8 cellular contexts compared by ENCODE assay signal in genomic region chr10:38365917-38366316, GRCh38.
DNase-seq lines count a peak whose midpoint lies in the region; ATAC-seq and TF ChIP-seq lines count a peak whose summit lies in the region.
"Not testable (repeated sequence)": the region's sequence is repeated elsewhere in the genome, so short reads cannot be mapped to it uniquely, and the experiment has no call there.

No MANE protein-coding gene starts in this region.

- not testable (repeated sequence) for H4K20me1 ChIP-seq in mammary epithelial cell (ENCODE audit: insufficient read depth, low read length); osteoblast (ENCODE audit: insufficient read depth, low read length)

- H3K27me3 ChIP-seq in SJCRH30; mammary epithelial cell (ENCODE audit: insufficient read depth, low read length); heart left ventricle; osteoblast (ENCODE audit: insufficient read depth, low read length): not testable (repeated sequence)

- H3K9me3 ChIP-seq in SJCRH30 (replicated peaks); mammary epithelial cell (replicated peaks; ENCODE audit: insufficient read depth, low read length); heart left ventricle; osteoblast (ENCODE audit: low read depth, low read length): not testable (repeated sequence)

- not testable (repeated sequence) for H3K36me3 ChIP-seq in SJCRH30; osteoblast (ENCODE audit: insufficient read depth, low read length)
- H3K36me3 ChIP-seq in mammary epithelial cell (ENCODE audit: insufficient read depth, low read length) (peaks cover 12% of the 10 kb centered on the region), heart left ventricle (peaks cover 0 to 78% (median 24%) of the 10 kb centered on the region in 9 donors)

- ATAC-seq in heart left ventricle: peak in 3 of 4 donors; percentile 69 to 74 (median 70)

- not testable (repeated sequence) for DNase-seq in AG09319 (ENCODE audit: extremely low read depth, low read depth); GM12864 (ENCODE audit: low read depth); osteoblast (ENCODE audit: insufficient read length, low spot score, missing footprints)
- DNase-seq in HFF-Myc (ENCODE audit: extremely low read depth, low read depth) (peak; percentile 0), NAMALWA (ENCODE audit: low spot score) (peak; percentile 44), SJCRH30 (peak; percentile 13 to 48), mammary epithelial cell (peak; percentile 10), heart left ventricle (peak in 1 of 5 donors; percentile 21)

- intact Hi-C loops in mammary epithelial cell (cut with micrococcal nuclease): not testable (repeated sequence)
- intact Hi-C loops in heart left ventricle (cut with DNase I): loop anchor here in 4 of 10 donors (10.0 kb wide), 1 partner anchor 391 kb away; the partner anchor contains the start of gene ZNF25 (in 4 of the 4)

- H3K4me3 ChIP-seq in GM12864 (ENCODE audit: low read depth, low read length); HFF-Myc (replicated peaks; ENCODE audit: low read depth, low read length); SJCRH30; mammary epithelial cell (replicated peaks in 1 of 3; ENCODE audit: insufficient read depth in 1 of 3, low read depth in 2 of 3, low read length in 3 of 3); heart left ventricle; osteoblast (ENCODE audit: insufficient read depth, low read length): not testable (repeated sequence)

- CTCF ChIA-PET in mammary epithelial cell (lab: Charles Lee; ENCODE audit: low non-redundant PET): interaction anchor here (0.6 to 1.1 kb wide), 3 partner anchors 387 to 829 kb away, joined by 3 to 15 read pairs (median 5); no protein-coding TSS in a partner anchor

- peaks cover 29% of the 10 kb centered on the region for H3K79me2 ChIP-seq in mammary epithelial cell (ENCODE audit: insufficient read depth, low read length)
- not testable (repeated sequence) for H3K79me2 ChIP-seq in osteoblast (ENCODE audit: insufficient read depth, low read length)

- H3K27ac ChIP-seq in SJCRH30; mammary epithelial cell (ENCODE audit: insufficient read depth, low read depth, low read length); heart left ventricle; osteoblast (ENCODE audit: low read depth, low read length): not testable (repeated sequence)

- not testable (repeated sequence) for H3K4me1 ChIP-seq in SJCRH30; mammary epithelial cell (ENCODE audit: insufficient read depth, low read length); heart left ventricle; osteoblast (ENCODE audit: insufficient read depth, low read length)

- BruUV-seq in mammary epithelial cell (replicated peaks; lab: Mats Ljungman, UMichigan): not testable (repeated sequence)

- H2AFZ ChIP-seq in mammary epithelial cell (ENCODE audit: low read depth, low read length); osteoblast (ENCODE audit: low read length): not testable (repeated sequence)

- dilution Hi-C loops in mammary epithelial cell (cut with HindIII; ENCODE audit: low sequenced_read_pairs): not testable (repeated sequence)

- whole genome bisulfite sequencing in mammary epithelial cell (ENCODE audit: low coverage, missing lambda C conversion rate): 58% methylated on average over 5 of the region's 5 CpGs
- WGBS in heart left ventricle, 4 donors: 20 to 53% (median 44%) methylated on average over 5 of the region's 5 CpGs

- TF ChIP-seq CTCF in AG09319 (IDR thresholded peaks at IDR 0.05; ENCODE audit: low read depth, low read length) (peak; percentile 48), GM12864 (IDR thresholded peaks at IDR 0.05; ENCODE audit: low read depth, low read length, missing control alignments) (peak; percentile 33), mammary epithelial cell (conservative IDR thresholded peaks at IDR 0.05 in 1 of 2, IDR thresholded peaks at IDR 0.05 in 1 of 2; ENCODE audit: extremely low read depth in 1 of 2, insufficient read depth in 1 of 2, low read depth in 1 of 2, low read length in 2 of 2) (peak; percentile 26 to 53), heart left ventricle (IDR thresholded peaks at IDR 0.05) (peak in 11 of 12 donors; percentile 28 to 59 (median 40)), osteoblast (IDR thresholded peaks at IDR 0.05; ENCODE audit: extremely low read depth, low read depth, low read length) (peak; percentile 48)
- not testable (repeated sequence) for TF ChIP-seq CTCF in HFF-Myc (IDR thresholded peaks at IDR 0.05; ENCODE audit: low read depth, low read length, missing control alignments)

- in situ Hi-C loops in mammary epithelial cell (cut with MboI; ENCODE audit: low sequenced_read_pairs in 2 of 2): loop anchor here in 1 of 2 donors (25.0 kb wide), 1 partner anchor 379 kb away; the partner anchor contains the start of gene ZNF25

- not testable (repeated sequence) for H3K4me2 ChIP-seq in mammary epithelial cell (ENCODE audit: insufficient read depth, low read depth, low read length); osteoblast (ENCODE audit: insufficient read depth, low read length)

- not testable (repeated sequence) for TF ChIP-seq POLR2A in heart left ventricle (IDR thresholded peaks at IDR 0.05)

- not testable (repeated sequence) for H3K9ac ChIP-seq in mammary epithelial cell (ENCODE audit: insufficient read depth, low read length)
